ENCODE assay signal across 9 cellular contexts in the genomic region with DNA sequence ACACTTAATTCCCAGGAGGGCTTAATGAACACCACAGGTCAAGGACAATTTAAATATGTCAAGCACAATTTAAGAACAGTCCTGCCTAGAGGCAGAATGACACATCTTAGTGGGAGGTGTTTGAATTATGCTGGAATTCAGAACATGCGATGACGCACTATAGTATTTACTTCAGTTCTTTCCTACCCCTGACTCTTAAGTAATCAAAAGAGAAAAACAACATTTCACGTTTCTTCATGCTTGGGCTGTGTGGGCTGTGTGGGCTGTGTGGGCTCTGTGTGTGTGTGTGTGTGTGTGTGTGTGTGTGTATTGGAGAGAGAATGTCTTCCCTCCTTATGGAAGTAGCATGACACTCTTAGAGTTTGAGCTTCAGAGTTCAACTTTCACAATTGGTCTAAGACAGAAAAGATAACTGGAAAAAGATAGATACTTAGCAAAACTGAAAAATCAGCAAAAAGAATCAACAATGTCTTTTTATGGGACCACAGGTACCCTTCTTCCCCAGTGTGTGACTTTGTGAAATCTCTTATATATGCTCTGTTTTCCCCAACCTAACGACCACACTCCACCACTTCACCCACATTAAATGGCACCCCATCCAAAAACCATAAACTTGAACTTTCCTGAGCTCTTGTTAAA. TPM values are rescaled to one million over a fixed set of nuclear protein-coding genes. Genes with fewer than 3 reads are reported as not detected.
DNase-seq lines count a peak whose midpoint lies in the region; ATAC-seq and TF ChIP-seq lines count a peak whose summit lies in the region.
"Had no signal": no experiment of that assay in that cellular context is flagged by ENCODE, and none has a peak within 500 bp of the region (broad histone marks: within the 10 kb centered on the region; RNA-seq: fewer than 3 reads in every experiment).

No MANE protein-coding gene starts in this region.

- peak; percentile 64 for DNase-seq in AG20443 (ENCODE audit: low spot score)
- DNase-seq in RWPE1 (ENCODE audit: low spot score) = peak; percentile 81
- DNase-seq in non-pigmented ciliary epithelial cell (ENCODE audit: low read depth) = peak; percentile 91
- DNase-seq in stimulated activated naive CD4-positive, alpha-beta T cell (lab: John Stamatoyannopoulos, UW) = no peak
- DNase-seq in germinal center (ENCODE audit: low spot score) = no peak
- DNase-seq in WERI-Rb-1 = no peak
- DNase-seq in Ammon's horn (ENCODE audit: low spot score) = no peak
- DNase-seq: COR-L47 had no signal

- no peaks in the 10 kb centered on the region for H3K9me3 ChIP-seq in WERI-Rb-1 (ENCODE audit: severe bottlenecking)

- POLR2A ChIA-PET in RWPE1 (lab: Yijun Ruan, JAX; ENCODE audit: low non-redundant PET) = no interaction called here

- H3K36me3 ChIP-seq in WERI-Rb-1 = no peaks in the 10 kb centered on the region

- H3K27me3 ChIP-seq in WERI-Rb-1 (ENCODE audit: insufficient read depth, low read depth, severe bottlenecking) = no peaks in the 10 kb centered on the region

- no peak for TF ChIP-seq CTCF in RWPE1 (conservative IDR thresholded peaks at IDR 0.05; ENCODE audit: low read depth)
- no peak for TF ChIP-seq CTCF in WERI-Rb-1 (IDR thresholded peaks at IDR 0.05; ENCODE audit: low read depth, low read length)

- peak; percentile 89 for ATAC-seq in esophagus mucosa

- CTCF ChIA-PET in RWPE1 (lab: Yijun Ruan, JAX) = interaction anchor here (0.7 kb wide), 1 partner anchor 160 kb away, joined by 5 read pairs; no protein-coding TSS in a partner anchor

- no peak overlapping the region for H3K27ac ChIP-seq in RWPE1
- H3K27ac ChIP-seq in WERI-Rb-1 = no peak overlapping the region

- H3K4me3 ChIP-seq in WERI-Rb-1 (ENCODE audit: low read depth, low read length) = no peak overlapping the region

RNA-seq across cellular contexts. Expression of a gene that starts 33.7 kb away (rescaled TPM):
- not detected for total RNA-seq in esophagus mucosa

Comparison
In these comparisons a context has a peak if more than half of its experiments do, and no peak if none do; other contexts are left out.
1. DNase-seq: peak in AG20443 (single experiment), RWPE1 (single experiment) and non-pigmented ciliary epithelial cell (single experiment); none in stimulated activated naive CD4-positive, alpha-beta T cell (0 of 6), germinal center (single experiment), WERI-Rb-1 (single experiment) and Ammon's horn (single experiment).